Comparison of ENCODE assay signal across 1 cellular context in genomic region chr1:116465845-116466685, GRCh38.
TF ChIP-seq lines count a peak whose summit lies in the region.

No MANE protein-coding gene starts in this region.

TF ChIP-seq in HepG2, 621 proteins besides CTCF, POLR2A, EP300 and RAD21 (continued from another document and continues in another):
- TF ChIP-seq ZMAT5 (CRISPR knock-in tag; IDR thresholded peaks at IDR 0.05; ENCODE audit: borderline replicate concordance, low read depth) (no peak), MLLT10 (CRISPR knock-in tag; IDR thresholded peaks at IDR 0.05) (no peak), ZBTB39 (CRISPR knock-in tag; IDR thresholded peaks at IDR 0.05) (no peak), WIZ (CRISPR knock-in tag; IDR thresholded peaks at IDR 0.05) (no peak), ZNF292 (CRISPR knock-in tag; IDR thresholded peaks at IDR 0.05; ENCODE audit: borderline replicate concordance, low read depth) (peak; percentile 80; the same call in 1 of the 2 replicates), SMYD3 (CRISPR knock-in tag; IDR thresholded peaks at IDR 0.05) (peak; percentile 65; the same call in 1 of the 2 replicates), ZNF646 (CRISPR knock-in tag; IDR thresholded peaks at IDR 0.05) (no peak), RFXANK (CRISPR knock-in tag; IDR thresholded peaks at IDR 0.05) (no peak), TP53 (CRISPR knock-in tag; conservative IDR thresholded peaks at IDR 0.05) (0 out of 2 replicates have a peak, but pooled peaks have one; percentile 74), RNF2 (conservative IDR thresholded peaks at IDR 0.05; ENCODE audit: low read depth) (no peak), MBNL3 (CRISPR knock-in tag; conservative IDR thresholded peaks at IDR 0.05) (no peak), ZBTB7A (CRISPR knock-in tag; IDR thresholded peaks at IDR 0.05) (peak; percentile 78), FUBP1 (CRISPR knock-in tag; IDR thresholded peaks at IDR 0.05; ENCODE audit: borderline replicate concordance) (no peak), ZNF687 (CRISPR knock-in tag; IDR thresholded peaks at IDR 0.05) (peak; percentile 58; the same call in 1 of the 2 replicates), RORA (CRISPR knock-in tag; IDR thresholded peaks at IDR 0.05) (0 out of 2 replicates have a peak, but pooled peaks have one; percentile 48), PLRG1 (conservative IDR thresholded peaks at IDR 0.05) (no peak), ZNF430 (CRISPR knock-in tag; IDR thresholded peaks at IDR 0.05) (peak; percentile 78; the same call in 1 of the 2 replicates), PLSCR1 (CRISPR knock-in tag; IDR thresholded peaks at IDR 0.05; ENCODE audit: borderline replicate concordance) (no peak), NFYB (CRISPR knock-in tag; IDR thresholded peaks at IDR 0.05) (0 out of 2 replicates have a peak, but pooled peaks have one; percentile 30), LCORL (IDR thresholded peaks at IDR 0.05) (0 out of 2 replicates have a peak, but pooled peaks have one; percentile 26), LCORL (CRISPR knock-in tag; IDR thresholded peaks at IDR 0.05) (peak; percentile 88), ZNF614 (CRISPR knock-in tag; IDR thresholded peaks at IDR 0.05; ENCODE audit: borderline replicate concordance) (peak; percentile 61; the same call in 1 of the 2 replicates), ZNF136 (CRISPR knock-in tag; IDR thresholded peaks at IDR 0.05; ENCODE audit: low read depth) (no peak), HES4 (CRISPR knock-in tag; IDR thresholded peaks at IDR 0.05; ENCODE audit: borderline replicate concordance) (no peak; the same call in 1 of the 2 replicates), ZNF557 (CRISPR knock-in tag; IDR thresholded peaks at IDR 0.05) (no peak), ZNF841 (CRISPR knock-in tag; IDR thresholded peaks at IDR 0.05; ENCODE audit: borderline replicate concordance) (no peak), ZNF883 (CRISPR knock-in tag; IDR thresholded peaks at IDR 0.05; ENCODE audit: not compliant biosample characterization) (no peak), AGO2 (optimal IDR thresholded peaks at IDR 0.05; ENCODE audit: low read depth, low read length) (no peak), ATRX (CRISPR knock-in tag; IDR thresholded peaks at IDR 0.05; ENCODE audit: borderline replicate concordance) (no peak), FOSL1 (CRISPR knock-in tag; IDR thresholded peaks at IDR 0.05; ENCODE audit: borderline replicate concordance) (no peak; the same call in 1 of the 2 replicates), KLF6 (CRISPR knock-in tag; IDR thresholded peaks at IDR 0.05) (peak; percentile 76; the same call in 1 of the 2 replicates), UBTF (CRISPR knock-in tag; IDR thresholded peaks at IDR 0.05) (peak; percentile 72), ZFP36L2 (CRISPR knock-in tag; IDR thresholded peaks at IDR 0.05) (no peak), MYNN (CRISPR knock-in tag; IDR thresholded peaks at IDR 0.05; ENCODE audit: low read depth) (no peak), ZNF639 (CRISPR knock-in tag; conservative IDR thresholded peaks at IDR 0.05) (no peak)
